Comparison of ENCODE assay signal across 23 cellular contexts in genomic region chr1:100005424-100005823, GRCh38. TPM values are rescaled to one million over a fixed set of nuclear protein-coding genes. Genes with fewer than 3 reads are reported as not detected.
DNase-seq lines count a peak whose midpoint lies in the region; ATAC-seq, FAIRE-seq and TF ChIP-seq lines count a peak whose summit lies in the region.
"Had no signal": no experiment of that assay in that cellular context is flagged by ENCODE, and none has a peak within 500 bp of the region (broad histone marks: within the 10 kb centered on the region; RNA-seq: fewer than 3 reads in every experiment).

No MANE protein-coding gene starts in this region.

- no peak for ATAC-seq in GM18909 (IDR thresholded peaks at IDR 0.05; ENCODE audit: poor library complexity, unreplicated experiment)
- ATAC-seq: A549 had no signal

- intact Hi-C loops in kidney (cut with DNase I), result no loop called here

- DNase-seq in D721Med (ENCODE audit: insufficient read length, low spot score), result no peak
- DNase-seq in RCC 7860 (ENCODE audit: low spot score), result no peak
- DNase-seq in kidney, result no peak
- no peak for DNase-seq in ureter (ENCODE audit: low spot score)
- DNase-seq in NCI-H2227 (lab: John Stamatoyannopoulos, UW; ENCODE audit: unreplicated experiment), result no peak
- DNase-seq in NCI-H345 (lab: John Stamatoyannopoulos, UW), result no peak
- DNase-seq: 8988T; ACHN; AML-193; BE2C; CD4-positive, alpha-beta T cell; CD8-positive, alpha-beta memory T cell; DMS53; DMS79 treated with DMSO at 0.1 percent for 48 hours; GF-D8; GM23248; H7; HCEC 1CT had no signal

- H3K9ac ChIP-seq in kidney (ENCODE audit: low read length in 2 of 2), result no peak overlapping the region
- H3K9ac ChIP-seq: BLaER1 treated with 17β-estradiol and CSF1 and Interleukin-3, amounts not matched to agents 10 nM and 100 nM; GM23248 had no signal

- no peaks in the 10 kb centered on the region for H3K4me1 ChIP-seq in kidney (ENCODE audit: control insufficient read depth in 1 of 2, insufficient read depth in 1 of 2, low read depth in 1 of 2, low read length in 2 of 2)
- H3K4me1 ChIP-seq: A549; BE2C; BLaER1 treated with 17β-estradiol and CSF1 and Interleukin-3, amounts not matched to agents 10 nM and 100 nM had no signal

- H3K9me3 ChIP-seq in kidney (ENCODE audit: control insufficient read depth in 1 of 2, low read length in 2 of 2), result no peaks in the 10 kb centered on the region
- H3K9me3 ChIP-seq: A549, BE2C had no signal

- H3K4me3 ChIP-seq in kidney (ENCODE audit: low read length in 2 of 2), result no peak overlapping the region
- H3K4me3 ChIP-seq: A549, GM23248 had no signal

- FAIRE-seq in D721Med (lab: Jason Lieb, UNC), result peak; percentile 32
- FAIRE-seq in RCC 7860 (lab: Jason Lieb, UNC), result peak; percentile 34
- FAIRE-seq in endometrium (lab: Jason Lieb, UNC), result peak; percentile 46
- FAIRE-seq in kidney (lab: Jason Lieb, UNC), result peak; percentile 15
- FAIRE-seq: A549, GM12891 had no signal

- H3K36me3 ChIP-seq in kidney (ENCODE audit: control insufficient read depth in 1 of 2, insufficient read depth in 2 of 2, low read length in 2 of 2), result no peaks in the 10 kb centered on the region
- H3K36me3 ChIP-seq: BE2C had no signal

- no peak for TF ChIP-seq CTCF in D721Med (IDR thresholded peaks at IDR 0.05; ENCODE audit: insufficient read depth, missing control alignments)
- TF ChIP-seq CTCF in kidney (IDR thresholded peaks at IDR 0.05; ENCODE audit: borderline replicate concordance, extremely low read depth, insufficient read depth), result no peak

- no peak overlapping the region for H3K27ac ChIP-seq in kidney (ENCODE audit: low read depth in 2 of 2, low read length in 2 of 2)
- H3K27ac ChIP-seq: A549; BLaER1 treated with 17β-estradiol and CSF1 and Interleukin-3, amounts not matched to agents 10 nM and 100 nM; GM23248 had no signal

RNA-seq across cellular contexts. Expression of gene SLC35A3, which starts 35.6 kb away (rescaled TPM):
- total RNA-seq in kidney, result 28.2 TPM
- polyA plus RNA-seq in kidney (ENCODE audit: insufficient read depth, low read depth, low replicate concordance), result 17.9 TPM
- 39.5 TPM for total RNA-seq in ureter
